27 cellular contexts compared by ENCODE assay signal in the genomic region with DNA sequence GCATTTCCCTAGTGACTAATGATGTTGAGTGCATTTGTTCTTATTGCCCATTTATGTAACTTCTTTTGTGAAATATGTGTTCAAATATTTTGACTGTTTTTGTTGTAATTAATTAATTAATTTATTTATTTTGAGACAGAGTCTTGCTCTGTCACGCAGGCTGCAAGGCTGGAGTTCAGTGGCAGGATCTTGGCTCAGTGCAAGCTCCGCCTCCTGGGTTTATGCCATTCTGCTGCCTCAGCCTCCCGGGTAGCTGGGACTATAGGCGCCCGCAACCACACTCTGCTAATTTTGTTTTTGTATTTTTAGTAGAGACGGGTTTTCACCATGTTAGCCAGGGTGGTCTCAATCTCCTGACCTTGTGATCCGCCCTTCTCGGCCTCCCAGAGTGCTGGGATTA.
"Had no signal": no experiment of that assay in that cellular context is flagged by ENCODE, and none has a peak within 500 bp of the region (broad histone marks: within the 10 kb centered on the region; RNA-seq: fewer than 3 reads in every experiment).

No MANE protein-coding gene starts in this region.

- H3K4me2 ChIP-seq: PC-9 had no signal

- H3K27ac ChIP-seq: body of pancreas, breast epithelium, PC-9, RWPE1, WERI-Rb-1 had no signal

- H3K4me1 Mint-ChIP-seq: activated CD4-positive, alpha-beta T cell treated with anti-CD3 and anti-CD28 coated beads, Interleukin-2, amount 10 ng/mL, durations not matched to agents 7 days and 5 days; activated naive CD4-positive, alpha-beta T cell treated with anti-CD3 and anti-CD28 coated beads, Interleukin-2, amount 50 U/mL, for 24 hours; activated naive CD8-positive, alpha-beta T cell treated with anti-CD3 and anti-CD28 coated beads, Interleukin-2, amount 10 ng/mL, durations not matched to agents 7 days and 5 days had no signal

- H3K27me3 ChIP-seq: body of pancreas, breast epithelium had no signal

- H3K36me3 ChIP-seq: breast epithelium, WERI-Rb-1 had no signal

- H3K9me3 Mint-ChIP-seq: activated CD4-positive, alpha-beta T cell treated with anti-CD3 and anti-CD28 coated beads, Interleukin-2, amount 10 ng/mL, durations not matched to agents 7 days and 5 days; activated naive CD4-positive, alpha-beta T cell treated with anti-CD3 and anti-CD28 coated beads, Interleukin-2, amount 50 U/mL, for 24 hours; activated naive CD8-positive, alpha-beta T cell treated with anti-CD3 and anti-CD28 coated beads, Interleukin-2, amount 10 ng/mL, durations not matched to agents 7 days and 5 days; activated T-cell treated with anti-CD3 and anti-CD28 coated beads, Interleukin-2, amount 50 U/mL, for 24 hours; activated T-helper 2 cell treated with anti-CD3 and anti-CD28 coated beads, Interferon-gamma antibody, Interleukin-2, Interleukin-4, amounts not matched to agents 10 μg/mL and 5 μg/mL and 100 μg/mL, durations not matched to agents 14 hours and 24 hours and 36 hours had no signal

- H3K4me3 ChIP-seq: body of pancreas, breast epithelium, PC-9 had no signal

- H3K27ac Mint-ChIP-seq: activated CD4-positive, alpha-beta T cell treated with anti-CD3 and anti-CD28 coated beads for 36 hours; activated CD4-positive, alpha-beta T cell treated with anti-CD3 and anti-CD28 coated beads, Interleukin-2, amount 10 ng/mL, durations not matched to agents 7 days and 5 days; activated CD8-positive, alpha-beta T cell treated with anti-CD3 and anti-CD28 coated beads, Interleukin-2, amount 10 ng/mL, durations not matched to agents 7 days and 5 days; activated naive CD4-positive, alpha-beta T cell treated with anti-CD3 and anti-CD28 coated beads, Interleukin-2, amount 50 U/mL, for 24 hours; activated naive CD8-positive, alpha-beta T cell treated with anti-CD3 and anti-CD28 coated beads, Interleukin-2, amount 10 ng/mL, durations not matched to agents 7 days and 5 days; activated T-cell treated with anti-CD3 and anti-CD28 coated beads, Interleukin-2, amount 50 U/mL, for 24 hours; activated T-helper 2 cell treated with anti-CD3 and anti-CD28 coated beads, Interferon-gamma antibody, Interleukin-2, Interleukin-4, amounts not matched to agents 10 μg/mL and 5 μg/mL and 100 μg/mL, durations not matched to agents 14 hours and 24 hours and 36 hours had no signal

- H3K27me3 Mint-ChIP-seq: activated CD4-positive, alpha-beta T cell treated with anti-CD3 and anti-CD28 coated beads for 36 hours; activated CD4-positive, alpha-beta T cell treated with anti-CD3 and anti-CD28 coated beads, Interleukin-2, amount 10 ng/mL, durations not matched to agents 7 days and 5 days; activated naive CD4-positive, alpha-beta T cell treated with anti-CD3 and anti-CD28 coated beads, Interleukin-2, amount 50 U/mL, for 24 hours; activated naive CD8-positive, alpha-beta T cell treated with anti-CD3 and anti-CD28 coated beads, Interleukin-2, amount 10 ng/mL, durations not matched to agents 7 days and 5 days; activated T-cell treated with anti-CD3 and anti-CD28 coated beads, Interleukin-2, amount 50 U/mL, for 24 hours had no signal

- H3K4me3 Mint-ChIP-seq: activated CD4-positive, alpha-beta T cell treated with anti-CD3 and anti-CD28 coated beads for 36 hours; activated CD4-positive, alpha-beta T cell treated with anti-CD3 and anti-CD28 coated beads, Interleukin-2, amount 10 ng/mL, durations not matched to agents 7 days and 5 days; activated CD8-positive, alpha-beta T cell treated with anti-CD3 and anti-CD28 coated beads, Interleukin-2, amount 10 ng/mL, durations not matched to agents 7 days and 5 days; activated naive CD4-positive, alpha-beta T cell treated with anti-CD3 and anti-CD28 coated beads, Interleukin-2, amount 50 U/mL, for 24 hours; activated naive CD8-positive, alpha-beta T cell treated with anti-CD3 and anti-CD28 coated beads, Interleukin-2, amount 10 ng/mL, durations not matched to agents 7 days and 5 days; activated T-cell treated with anti-CD3 and anti-CD28 coated beads, Interleukin-2, amount 50 U/mL, for 24 hours had no signal

- ATAC-seq: activated CD4-positive, alpha-beta T cell treated with anti-CD3 and anti-CD28 coated beads for 36 hours; activated CD8-positive, alpha-beta T cell treated with anti-CD3 and anti-CD28 coated beads, Interleukin-2, amount 10 ng/mL, durations not matched to agents 7 days and 5 days; body of pancreas; Right ventricle myocardium inferior had no signal

- H2AFZ ChIP-seq: PC-9 had no signal

- H3K9me3 ChIP-seq: body of pancreas, breast epithelium had no signal

- DNase-seq: activated CD4-positive, alpha-beta T cell treated with anti-CD3 and anti-CD28 coated beads for 36 hours; activated CD4-positive, alpha-beta T cell treated with anti-CD3 and anti-CD28 coated beads, Interleukin-2, amount 10 ng/mL, durations not matched to agents 7 days and 5 days; activated CD4-positive, alpha-beta T cell treated with anti-CD3 and anti-CD28 coated beads, Interleukin-2, amount 50 U/mL, for 48 hours; activated CD8-positive, alpha-beta T cell treated with anti-CD3 and anti-CD28 coated beads, Interleukin-2, amount 10 ng/mL, durations not matched to agents 7 days and 5 days; activated gamma-delta T cell; activated naive CD4-positive, alpha-beta T cell treated with Interleukin-2 at 50 U/mL for 16 hours; activated naive CD8-positive, alpha-beta T cell treated with anti-CD3 and anti-CD28 coated beads, Interleukin-2, amount 10 ng/mL, durations not matched to agents 7 days and 5 days; activated T-cell treated with anti-CD3 and anti-CD28 coated beads, Interleukin-2, amount 50 U/mL, for 24 hours; body of pancreas; NCI-H1105; NCI-H1417 treated with DMSO at 0.1 percent for 48 hours; NCI-H1694; NCI-H1930; NCI-H2081 treated with DMSO at 0.1 percent for 48 hours; NCI-H345; NCI-H524 treated with DMSO at 0.1 percent for 48 hours; NCI-H748 treated with DMSO at 0.1 percent for 48 hours; NK-92 treated with Interleukin-12 subunit alpha and Interleukin-12 subunit beta, amount 100 ng/mL, for 24 hours; PC-9; SIG-M5; T1000; WERI-Rb-1 had no signal

- H3K4me1 ChIP-seq: breast epithelium had no signal
